Comparison of ENCODE assay signal across 24 cellular contexts in genomic region chr5:78766412-78766762, GRCh38.
"Had no signal": no experiment of that assay in that cellular context is flagged by ENCODE, and none has a peak within 500 bp of the region (broad histone marks: within the 10 kb centered on the region; RNA-seq: fewer than 3 reads in every experiment).

No MANE protein-coding gene starts in this region.

- H3K36me3 ChIP-seq: prostate gland, right atrium auricular region, upper lobe of left lung, WERI-Rb-1 had no signal

- H3K27ac ChIP-seq: epithelial cell of prostate, prostate gland, right atrium auricular region, testis, upper lobe of left lung, WERI-Rb-1 had no signal

- H3K4me1 Mint-ChIP-seq: activated CD4-positive, alpha-beta T cell treated with anti-CD3 and anti-CD28 coated beads, Interleukin-2, amount 10 ng/mL, durations not matched to agents 7 days and 5 days; activated naive CD4-positive, alpha-beta T cell treated with anti-CD3 and anti-CD28 coated beads, Interleukin-2, amount 50 U/mL, for 24 hours; brain; neural crest cell had no signal

- H3K27ac Mint-ChIP-seq: activated CD4-positive, alpha-beta T cell treated with anti-CD3 and anti-CD28 coated beads, Interleukin-2, amount 10 ng/mL, durations not matched to agents 7 days and 5 days; activated CD8-positive, alpha-beta T cell treated with anti-CD3 and anti-CD28 coated beads, Interleukin-2, amount 10 ng/mL, durations not matched to agents 7 days and 5 days; activated naive CD4-positive, alpha-beta T cell treated with anti-CD3 and anti-CD28 coated beads, Interleukin-2, amount 50 U/mL, for 24 hours; activated T-helper 1 cell treated with anti-CD3 and anti-CD28 coated beads, Interleukin-12 subunit alpha, Interleukin-12 subunit beta, Interleukin-2, Interleukin-4 antibody, amounts not matched to agents 30 ng/mL and 10 ng/mL and 1 ng/mL, durations not matched to agents 14 hours and 24 hours and 36 hours; naive thymus-derived CD4-positive, alpha-beta T cell; T-cell; T-helper 2 cell treated with Interferon-gamma antibody and Interleukin-4, amounts not matched to agents 5 μg/mL and 100 μg/mL, for 36 hours had no signal

- H3K27me3 Mint-ChIP-seq: activated CD4-positive, alpha-beta T cell treated with anti-CD3 and anti-CD28 coated beads, Interleukin-2, amount 10 ng/mL, durations not matched to agents 7 days and 5 days had no signal

- H3K4me1 ChIP-seq: prostate gland, right atrium auricular region, testis had no signal

- H3K4me3 ChIP-seq: prostate gland, right atrium auricular region, testis, upper lobe of left lung had no signal

- H3K27me3 ChIP-seq: right atrium auricular region, testis, upper lobe of left lung had no signal

- H3K9me3 ChIP-seq: prostate gland, right atrium auricular region, testis, upper lobe of left lung had no signal

- H3K9me3 Mint-ChIP-seq: activated CD4-positive, alpha-beta T cell treated with anti-CD3 and anti-CD28 coated beads, Interleukin-2, amount 10 ng/mL, durations not matched to agents 7 days and 5 days; activated naive CD4-positive, alpha-beta T cell treated with anti-CD3 and anti-CD28 coated beads, Interleukin-2, amount 50 U/mL, for 24 hours; T-helper 2 cell treated with Interferon-gamma antibody and Interleukin-4, amounts not matched to agents 5 μg/mL and 100 μg/mL, for 36 hours had no signal

- H3K4me3 Mint-ChIP-seq: activated CD4-positive, alpha-beta T cell treated with anti-CD3 and anti-CD28 coated beads, Interleukin-2, amount 10 ng/mL, durations not matched to agents 7 days and 5 days; activated CD8-positive, alpha-beta T cell treated with anti-CD3 and anti-CD28 coated beads, Interleukin-2, amount 10 ng/mL, durations not matched to agents 7 days and 5 days; activated naive CD4-positive, alpha-beta T cell treated with anti-CD3 and anti-CD28 coated beads, Interleukin-2, amount 50 U/mL, for 24 hours; activated T-helper 1 cell treated with anti-CD3 and anti-CD28 coated beads, Interleukin-12 subunit alpha, Interleukin-12 subunit beta, Interleukin-2, Interleukin-4 antibody, amounts not matched to agents 30 ng/mL and 10 ng/mL and 1 ng/mL, durations not matched to agents 14 hours and 24 hours and 36 hours; brain; naive thymus-derived CD4-positive, alpha-beta T cell; neural crest cell; T-cell; T-helper 2 cell treated with Interferon-gamma antibody and Interleukin-4, amounts not matched to agents 5 μg/mL and 100 μg/mL, for 36 hours had no signal

- H3K36me3 Mint-ChIP-seq: brain, T-cell had no signal

- DNase-seq: activated CD4-positive, alpha-beta T cell treated with anti-CD3 and anti-CD28 coated beads, Interleukin-2, amount 10 ng/mL, durations not matched to agents 7 days and 5 days; activated CD4-positive, CD25-positive, alpha-beta regulatory T cell treated with anti-CD3 and anti-CD28 coated beads, Interleukin-2, amount 50 U/mL, for 72 hours; activated CD8-positive, alpha-beta T cell treated with anti-CD3 and anti-CD28 coated beads, Interleukin-2, amount 10 ng/mL, durations not matched to agents 7 days and 5 days; activated gamma-delta T cell treated with Interleukin-2 at 50 U/mL for 16 hours; aorta; foreskin melanocyte; glutamatergic neuron; hypothalamus; left ventricle myocardium superior; mammary epithelial cell; naive thymus-derived CD4-positive, alpha-beta T cell; stimulated activated CD4-positive, alpha-beta T cell treated with anti-CD3 and anti-CD28 coated beads, Interleukin-1b, Interleukin-23, amount 100 ng/mL, for 48 hours; T-cell; testis; upper lobe of left lung; WERI-Rb-1 had no signal
